Comparison of ENCODE assay signal across 18 cellular contexts in genomic region chr2:100195942-100196341, GRCh38. TPM values are rescaled to one million over a fixed set of nuclear protein-coding genes. Genes with fewer than 3 reads are reported as not detected.
DNase-seq lines count a peak whose midpoint lies in the region; ATAC-seq and TF ChIP-seq lines count a peak whose summit lies in the region.
"Had no signal": no experiment of that assay in that cellular context is flagged by ENCODE, and none has a peak within 500 bp of the region (broad histone marks: within the 10 kb centered on the region; RNA-seq: fewer than 3 reads in every experiment).

No MANE protein-coding gene starts in this region.

- H3K27me3 Mint-ChIP-seq in activated CD4-positive, alpha-beta T cell treated with anti-CD3 and anti-CD28 coated beads, Interleukin-2, amount 10 ng/mL, durations not matched to agents 7 days and 5 days = peaks cover 2% of the 10 kb centered on the region
- H3K27me3 Mint-ChIP-seq in GM23338 (ENCODE audit: insufficient read depth, low read depth, poor library complexity) = peaks cover 11% of the 10 kb centered on the region
- H3K27me3 Mint-ChIP-seq: CD4-positive, alpha-beta T cell had no signal

- H3K4me3 Mint-ChIP-seq in activated CD4-positive, alpha-beta T cell treated with anti-CD3 and anti-CD28 coated beads, Interleukin-2, amount 10 ng/mL, durations not matched to agents 7 days and 5 days = no peak overlapping the region
- H3K4me3 Mint-ChIP-seq in GM23338 = no peak overlapping the region
- H3K4me3 Mint-ChIP-seq: CD4-positive, alpha-beta T cell had no signal

- no peaks in the 10 kb centered on the region for H3K9me3 Mint-ChIP-seq in activated CD4-positive, alpha-beta T cell treated with anti-CD3 and anti-CD28 coated beads, Interleukin-2, amount 10 ng/mL, durations not matched to agents 7 days and 5 days
- no peaks in the 10 kb centered on the region; the same call in 2 of the 3 replicates for H3K9me3 Mint-ChIP-seq in GM23338
- H3K9me3 Mint-ChIP-seq: CD4-positive, alpha-beta T cell had no signal

- H3K4me1 Mint-ChIP-seq in activated CD4-positive, alpha-beta T cell treated with anti-CD3 and anti-CD28 coated beads, Interleukin-2, amount 10 ng/mL, durations not matched to agents 7 days and 5 days = no peaks in the 10 kb centered on the region
- peaks cover 21% of the 10 kb centered on the region for H3K4me1 Mint-ChIP-seq in GM23338

- in situ Hi-C loops in IMR-90 (cut with MboI; ENCODE audit: low sequenced_read_pairs) = no loop called here

- H3K4me2 ChIP-seq in IMR-90 (ENCODE audit: low read depth, low read length) (no peak overlapping the region), mesenchymal stem cell (ENCODE audit: low read length, poor library complexity, severe bottlenecking) (no peak overlapping the region), GM23338 (no peak overlapping the region)
- H3K4me2 ChIP-seq: A549 had no signal

- dilution Hi-C loops in IMR-90 (cut with HindIII; ENCODE audit: low sequenced_read_pairs, unreplicated experiment) = no loop called here

- H4K91ac ChIP-seq in IMR-90 (ENCODE audit: insufficient read depth, low read depth, low read length) (no peak overlapping the region), mesenchymal stem cell (ENCODE audit: low read length) (peak overlapping the region; percentile 61)

- H3K4me1 ChIP-seq in IMR-90 (ENCODE audit: control insufficient read depth, insufficient read depth, low read length) (peaks cover 18% of the 10 kb centered on the region), esophagus muscularis mucosa (peaks cover 38 to 75% (median 52%) of the 10 kb centered on the region in 4 donors), mesenchymal stem cell (ENCODE audit: control insufficient read depth, insufficient read depth, low read depth, low read length) (peaks cover 19% of the 10 kb centered on the region), upper lobe of left lung (peaks cover 61 to 70% (median 67%) of the 10 kb centered on the region in 4 donors), adrenal gland (replicated peaks in 1 of 2) (peaks cover 3 to 23% of the 10 kb centered on the region in 2 donors), GM23338 (ENCODE audit: insufficient read depth) (peaks cover 13% of the 10 kb centered on the region; the same call in 1 of the 2 replicates)
- H3K4me1 ChIP-seq: A549 had no signal

- H3K9me3 ChIP-seq in IMR-90 (ENCODE audit: control insufficient read depth, insufficient read depth, low read length) = no peaks in the 10 kb centered on the region
- no peaks in the 10 kb centered on the region for H3K9me3 ChIP-seq in esophagus muscularis mucosa
- no peaks in the 10 kb centered on the region for H3K9me3 ChIP-seq in mesenchymal stem cell (ENCODE audit: control insufficient read depth, low read length)
- H3K9me3 ChIP-seq in upper lobe of left lung = no peaks in the 10 kb centered on the region
- H3K9me3 ChIP-seq in adrenal gland (replicated peaks in 1 of 3) = no peaks in the 10 kb centered on the region
- H3K9me3 ChIP-seq: A549, Caco-2 had no signal

- H3K27ac Mint-ChIP-seq in activated CD4-positive, alpha-beta T cell treated with anti-CD3 and anti-CD28 coated beads, Interleukin-2, amount 10 ng/mL, durations not matched to agents 7 days and 5 days = no peak overlapping the region
- H3K27ac Mint-ChIP-seq in GM23338 = no peak overlapping the region
- H3K27ac Mint-ChIP-seq: CD4-positive, alpha-beta T cell had no signal

- H3K79me1 ChIP-seq in IMR-90 (ENCODE audit: low read depth in 1 of 2, low read length in 2 of 2) (no peaks in the 10 kb centered on the region), mesenchymal stem cell (replicated peaks; ENCODE audit: low read length, poor library complexity, severe bottlenecking) (no peaks in the 10 kb centered on the region)

- H3K9me2 ChIP-seq in GM23338 (ENCODE audit: insufficient read depth) = peaks cover 11% of the 10 kb centered on the region

- H2BK120ac ChIP-seq in IMR-90 (ENCODE audit: low read depth, low read length) (0 out of 2 replicates have a peak overlapping the region, but pooled peaks have one; percentile 12), mesenchymal stem cell (ENCODE audit: low read depth, low read length) (no peak overlapping the region)

- H3K4me3 ChIP-seq in IMR-90 (ENCODE audit: insufficient read depth, low read depth, low read length) (no peak overlapping the region), esophagus muscularis mucosa (no peak overlapping the region), mesenchymal stem cell (ENCODE audit: insufficient read depth in 1 of 2, low read depth in 1 of 2, low read length in 2 of 2) (no peak overlapping the region), upper lobe of left lung (no peak overlapping the region), adrenal gland (no peak overlapping the region), GM23338 (no peak overlapping the region)
- H3K4me3 ChIP-seq: A549 had no signal

- H4K20me1 ChIP-seq in IMR-90 (ENCODE audit: insufficient read depth, low read length) (no peaks in the 10 kb centered on the region), GM23338 (replicated peaks; ENCODE audit: insufficient read depth) (no peaks in the 10 kb centered on the region)

- H2AFZ ChIP-seq in IMR-90 (replicated peaks; ENCODE audit: low read length, poor library complexity) (peak overlapping the region; percentile 37), mesenchymal stem cell (ENCODE audit: low read depth, low read length) (no peak overlapping the region), GM23338 (no peak overlapping the region)

- no peaks in the 10 kb centered on the region for H3F3A ChIP-seq in GM23338 (replicated peaks; ENCODE audit: low read depth)

- no peak overlapping the region for H2BK5ac ChIP-seq in IMR-90 (ENCODE audit: low read depth, low read length, poor library complexity, severe bottlenecking)
- no peak overlapping the region for H2BK5ac ChIP-seq in mesenchymal stem cell (ENCODE audit: low read depth, low read length, poor library complexity, severe bottlenecking)

- H3K9ac ChIP-seq in IMR-90 (ENCODE audit: low read depth, low read length) (no peak overlapping the region), mesenchymal stem cell (ENCODE audit: low read length) (no peak overlapping the region)

- TF ChIP-seq EP300 in esophagus muscularis mucosa (IDR thresholded peaks at IDR 0.05) = no peak
- no peak for TF ChIP-seq EP300 in upper lobe of left lung (IDR thresholded peaks at IDR 0.05)

- no peak overlapping the region; the same call in 1 of the 2 replicates for H3K14ac ChIP-seq in IMR-90 (replicated peaks; ENCODE audit: low read depth, low read length)
- no peak overlapping the region for H3K14ac ChIP-seq in mesenchymal stem cell (ENCODE audit: low read length in 2 of 2)

- H2BK15ac ChIP-seq in IMR-90 (ENCODE audit: low read depth, low read length) = peak overlapping the region; percentile 41; the same call in 1 of the 3 replicates
- H2BK15ac ChIP-seq in mesenchymal stem cell (ENCODE audit: low read depth, poor library complexity, severe bottlenecking) = no peak overlapping the region

- POLR2A ChIA-PET in IMR-90 (lab: Charles Lee; ENCODE audit: unreplicated experiment) = no interaction called here
- POLR2A ChIA-PET in activated CD4-positive, alpha-beta T cell treated with anti-CD3 and anti-CD28 coated beads, Interleukin-2, amount 10 ng/mL, durations not matched to agents 7 days and 5 days (lab: Charles Lee) = no interaction called here

- H2AK5ac ChIP-seq in IMR-90 (ENCODE audit: low read depth, low read length) (peak overlapping the region; percentile 18; the same call in 1 of the 2 replicates), mesenchymal stem cell (ENCODE audit: low read length, severe bottlenecking) (peak overlapping the region; percentile 8)

- TF ChIP-seq CTCF in IMR-90 (conservative IDR thresholded peaks at IDR 0.05; ENCODE audit: low read depth, low read length) (no peak), esophagus muscularis mucosa (IDR thresholded peaks at IDR 0.05) (no peak), upper lobe of left lung (IDR thresholded peaks at IDR 0.05) (no peak), adrenal gland (IDR thresholded peaks at IDR 0.05) (no peak), GM23338 (conservative IDR thresholded peaks at IDR 0.05; ENCODE audit: low read depth in 2 of 2) (no peak)

- H3K23ac ChIP-seq in IMR-90 (ENCODE audit: low read depth, low read length) (no peak overlapping the region), mesenchymal stem cell (ENCODE audit: low read length in 2 of 2) (no peak overlapping the region)

- no TSS peak for BruUV-seq in IMR-90 (replicated peaks; lab: Mats Ljungman, UMichigan)

- H3K27me3 ChIP-seq in IMR-90 (ENCODE audit: control insufficient read depth, insufficient read depth, low read length) (no peaks in the 10 kb centered on the region), esophagus muscularis mucosa (no peaks in the 10 kb centered on the region), mesenchymal stem cell (ENCODE audit: control insufficient read depth in 1 of 2, insufficient read depth in 1 of 2, low read length in 2 of 2) (peaks cover 0 to 4% of the 10 kb centered on the region in 2 experiments), upper lobe of left lung (no peaks in the 10 kb centered on the region), adrenal gland (no peaks in the 10 kb centered on the region), GM23338 (ENCODE audit: insufficient read depth) (no peaks in the 10 kb centered on the region)

- TF ChIP-seq POLR2A in IMR-90 (IDR thresholded peaks at IDR 0.05; ENCODE audit: low read depth, low read length) (no peak), esophagus muscularis mucosa (IDR thresholded peaks at IDR 0.05; ENCODE audit: low read depth) (no peak), upper lobe of left lung (IDR thresholded peaks at IDR 0.05) (no peak), adrenal gland (IDR thresholded peaks at IDR 0.05) (no peak)

- intact Hi-C loops in IMR-90 (cut with micrococcal nuclease) = no loop called here
- intact Hi-C loops in esophagus muscularis mucosa (cut with DNase I) = no loop called here
- intact Hi-C loops in adrenal gland (cut with DNase I) = no loop called here

- ATAC-seq in IMR-90 (ENCODE audit: low read depth) (no peak), upper lobe of left lung (ENCODE audit: low FRiP score in 2 of 2) (peak in 1 of 2 donors; percentile 24), GM23338 (no peak)
- ATAC-seq: A549 had no signal

- H3K79me2 ChIP-seq in GM23338 (replicated peaks; ENCODE audit: insufficient read depth) = no peaks in the 10 kb centered on the region

- H3K36me3 Mint-ChIP-seq in activated CD4-positive, alpha-beta T cell treated with anti-CD3 and anti-CD28 coated beads, Interleukin-2, amount 10 ng/mL, durations not matched to agents 7 days and 5 days (ENCODE audit: low read depth) = no peaks in the 10 kb centered on the region
- H3K36me3 Mint-ChIP-seq in GM23338 (ENCODE audit: low read depth) = no peaks in the 10 kb centered on the region

- TF ChIP-seq RAD21 in IMR-90 (IDR thresholded peaks at IDR 0.05; ENCODE audit: low read length) = no peak

- CTCF ChIA-PET in IMR-90 (lab: Yijun Ruan, JAX) = no interaction called here
- CTCF ChIA-PET in activated CD4-positive, alpha-beta T cell treated with anti-CD3 and anti-CD28 coated beads, Interleukin-2, amount 10 ng/mL, durations not matched to agents 7 days and 5 days (lab: Charles Lee) = interaction anchor here (0.5 kb wide), 1 partner anchor 9 kb away, joined by 3 read pairs; no protein-coding TSS in a partner anchor

- H3K4ac ChIP-seq in IMR-90 (ENCODE audit: low read depth, low read length) (no peak overlapping the region), mesenchymal stem cell (ENCODE audit: low read depth in 1 of 2, low read length in 2 of 2) (no peak overlapping the region)

- no peak overlapping the region for H4K5ac ChIP-seq in IMR-90 (ENCODE audit: low read depth, low read length)

- H2BK20ac ChIP-seq in IMR-90 (ENCODE audit: low read depth, low read length) = no peak overlapping the region

- peak overlapping the region in 1 of 2 experiments; percentile 0 for H2BK12ac ChIP-seq in mesenchymal stem cell (ENCODE audit: low read length in 2 of 2)

- WGBS in IMR-90 (ENCODE audit: extremely low coverage in 2 of 2, insufficient read length in 1 of 2), 2 experiments = no CpG with 5 or more reads among the region's 5 CpGs
- WGBS in esophagus muscularis mucosa = 79% methylated on average over 5 of the region's 5 CpGs
- 65% methylated on average over 5 of the region's 5 CpGs for WGBS in mesenchymal stem cell
- WGBS in upper lobe of left lung, 2 donors = 62 to 67% methylated on average over 4 to 5 of the region's 5 CpGs
- 90 to 93% (median 91%) methylated on average over 4 to 5 of the region's 5 CpGs for WGBS in adrenal gland, 4 donors

- no peak overlapping the region for H4K8ac ChIP-seq in IMR-90 (ENCODE audit: low read depth in 2 of 2, low read length in 2 of 2)
- H4K8ac ChIP-seq in mesenchymal stem cell (ENCODE audit: low read length) = no peak overlapping the region

- H3K27ac ChIP-seq in IMR-90 (ENCODE audit: insufficient read depth, low read length) (no peak overlapping the region), esophagus muscularis mucosa (replicated peaks in 1 of 4) (peak overlapping the region; percentile 85 to 90 (median 89)), mesenchymal stem cell (ENCODE audit: low read length, poor library complexity, severe bottlenecking) (no peak overlapping the region), upper lobe of left lung (peak overlapping the region; percentile 10 to 82 (median 75)), adrenal gland (no peak overlapping the region), GM23338 (ENCODE audit: low read depth) (no peak overlapping the region)
- H3K27ac ChIP-seq: A549 had no signal

- H3K18ac ChIP-seq in IMR-90 (ENCODE audit: low read depth, low read length) (no peak overlapping the region), mesenchymal stem cell (ENCODE audit: low read depth in 1 of 2, low read length in 2 of 2) (peak overlapping the region; percentile 0 to 16)

- H3K36me3 ChIP-seq in IMR-90 (ENCODE audit: control insufficient read depth, insufficient read depth, low read length) (no peaks in the 10 kb centered on the region), esophagus muscularis mucosa (no peaks in the 10 kb centered on the region), mesenchymal stem cell (ENCODE audit: control insufficient read depth in 1 of 2, insufficient read depth in 2 of 2, low read depth in 1 of 2, low read length in 2 of 2) (no peaks in the 10 kb centered on the region), upper lobe of left lung (no peaks in the 10 kb centered on the region), adrenal gland (replicated peaks in 1 of 2) (no peaks in the 10 kb centered on the region), GM23338 (ENCODE audit: insufficient read depth) (no peaks in the 10 kb centered on the region)

- H3K9me1 ChIP-seq in IMR-90 (ENCODE audit: insufficient read depth, low read length) = peaks cover 3% of the 10 kb centered on the region; the same call in 1 of the 2 replicates

- DNase-seq in IMR-90 (no peak), esophagus muscularis mucosa (ENCODE audit: extremely low spot score) (no peak), mesenchymal stem cell (peak; percentile 72), upper lobe of left lung (no peak), adrenal gland (no peak), GM23338 (ENCODE audit: low spot score) (no peak)
- DNase-seq in activated CD4-positive, alpha-beta T cell treated with anti-CD3 and anti-CD28 coated beads, Interleukin-2, amount 10 ng/mL, durations not matched to agents 7 days and 5 days = no peak
- DNase-seq: Caco-2; CD4-positive, alpha-beta T cell; GF-D8; HCEC 1CT; Kasumi-1; MM.1S; NCI-H1092; NCI-H1436 treated with DMSO at 0.1 percent for 48 hours; NCI-H2029 treated with DMSO at 0.1 percent for 48 hours; SHP77 treated with DMSO at 0.1 percent for 48 hours had no signal

- no peak overlapping the region for H3K56ac ChIP-seq in IMR-90 (ENCODE audit: extremely low read depth, insufficient read depth, low read length)

- H2AK9ac ChIP-seq in IMR-90 (replicated peaks; ENCODE audit: low read depth, low read length, poor library complexity) = peak overlapping the region; percentile 81

RNA-seq across cellular contexts. Expression of gene AFF3, which starts 53.6 kb away (rescaled TPM):
- total RNA-seq in IMR-90 (2012; rRNA removed) = 13.9 and 14.3 TPM in 2 replicates
- 11.8 and 12.9 TPM in 2 replicates for polyA plus RNA-seq in IMR-90 (2012; rRNA removed)
- polyA plus RNA-seq in IMR-90 (2012; cell fraction: cytosol; rRNA removed) = 6.9 and 9.7 TPM in 2 replicates
- polyA plus RNA-seq in IMR-90 (2012; cell fraction: nucleus; rRNA removed; ENCODE audit: low replicate concordance) = 19.3 and 34.3 TPM in 2 replicates
- total RNA-seq in esophagus muscularis mucosa = 10 to 100 TPM; 36.4 to 99.5 (median 56.9) TPM
- polyA plus RNA-seq in mesenchymal stem cell (2013, experiment 1 of 2) = 43.3 TPM
- polyA plus RNA-seq in mesenchymal stem cell (2013, experiment 2 of 2) = 37.4 TPM
- 100 to 1,000 TPM in 1 of 6 donors, 10 to 100 TPM in 5; 21.0 to 195 (median 47.9) TPM for total RNA-seq in upper lobe of left lung
- total RNA-seq in activated CD4-positive, alpha-beta T cell treated with anti-CD3 and anti-CD28 coated beads, Interleukin-2, amount 10 ng/mL, durations not matched to agents 7 days and 5 days = 10 to 100 TPM in 1 of 2 experiments, 1 to 10 TPM in 1; 7.4 to 13.0 TPM
- 1 to 10 TPM; 1.9 to 6.0 (median 3.9) TPM for total RNA-seq in adrenal gland
- 1 to 10 TPM; 1.1 to 4.3 (median 3.4) TPM for polyA plus RNA-seq in adrenal gland
- total RNA-seq in GM23338 (2014; rRNA removed; shearing (Covaris generic)) = 1.4 and 5.9 TPM in 2 replicates
- polyA plus RNA-seq in GM23338 (2016; fragmentation: Nextera tagmentation; extraction: Ambion mirVana) = 0.73 and 1.5 TPM in 2 replicates
- polyA plus RNA-seq: A549 had no signal

Comparison
In these comparisons a context has a peak if more than half of its experiments do, and no peak if none do; other contexts are left out.
1. H3K27ac ChIP-seq: peak in esophagus muscularis mucosa (4 of 4) and upper lobe of left lung (4 of 4); none in IMR-90 (single experiment), mesenchymal stem cell (single experiment), adrenal gland (0 of 5) and GM23338 (single experiment).